In genomic region chr6:28981833-28982475, GRCh38 we compare ENCODE assay signal across 8 cellular contexts. TPM values are rescaled to one million over a fixed set of nuclear protein-coding genes. Genes with fewer than 3 reads are reported as not detected.
A peak's percentile ranks its signal among the peaks of the same experiment; 100 is the strongest.
DNase-seq lines count a peak whose midpoint lies in the region; ATAC-seq, FAIRE-seq and TF ChIP-seq lines count a peak whose summit lies in the region.

No MANE protein-coding gene starts in this region.

- peak overlapping the region; percentile 89 for H3K4me3 ChIP-seq in WI38 (ENCODE audit: low read depth, low read length)
- H3K4me3 ChIP-seq in bronchial epithelial cell (ENCODE audit: low read depth, low read length), result peak overlapping the region; percentile 74
- H3K4me3 ChIP-seq in small intestine (ENCODE audit: low read depth in 1 of 2, low read length in 2 of 2), result peak overlapping the region; percentile 32 to 53

- DNase-seq in GM04503 (ENCODE audit: low read depth) (peak; percentile 52), NCI-H2171 (lab: John Stamatoyannopoulos, UW) (peak; percentile 43), bronchial epithelial cell (ENCODE audit: low read depth) (peak; percentile 87), immature natural killer cell (peak; percentile 85 to 88 (median 86)), small intestine (peak; percentile 85)

- FAIRE-seq in bronchial epithelial cell (lab: Jason Lieb, UNC) (no peak), small intestine (lab: Jason Lieb, UNC) (no peak)

- 0% methylated on average over 23 of the region's 23 CpGs for WGBS in small intestine, 3 donors

- H3K4me3 Mint-ChIP-seq in immature natural killer cell, result peak overlapping the region; percentile 96 to 98 (median 97)

- TF ChIP-seq CTCF in WI38 (IDR thresholded peaks at IDR 0.05; ENCODE audit: low read depth, low read length) (no peak), bronchial epithelial cell (IDR thresholded peaks at IDR 0.05; ENCODE audit: insufficient read depth, low read length, severe bottlenecking) (no peak)

- H3K36me3 ChIP-seq in bronchial epithelial cell (ENCODE audit: control insufficient read depth, insufficient read depth, low read length), result no peaks in the 10 kb centered on the region
- H3K36me3 ChIP-seq in small intestine (ENCODE audit: control insufficient read depth in 2 of 2, insufficient read depth in 2 of 2, low read length in 2 of 2), result no peaks in the 10 kb centered on the region

- H3K4me1 ChIP-seq in small intestine (ENCODE audit: control insufficient read depth in 2 of 2, insufficient read depth in 1 of 2, low read depth in 1 of 2, low read length in 1 of 2), result no peaks in the 10 kb centered on the region

- H3K27ac ChIP-seq in small intestine (ENCODE audit: low read depth in 1 of 2, low read length in 1 of 2), result peak overlapping the region in 1 of 2 donors; percentile 86

- peaks cover 47 to 62% (median 48%) of the 10 kb centered on the region in 3 donors for H3K27me3 Mint-ChIP-seq in immature natural killer cell (ENCODE audit: low read depth in 3 of 3)

- ATAC-seq in HG02943 (IDR thresholded peaks at IDR 0.05; ENCODE audit: low read depth, unreplicated experiment) (peak; percentile 67), HG02981 (IDR thresholded peaks at IDR 0.05; ENCODE audit: unreplicated experiment) (no peak)

- peaks cover 0 to 7% (median 4%) of the 10 kb centered on the region in 6 donors for H3K9me3 Mint-ChIP-seq in immature natural killer cell

- H3K27ac Mint-ChIP-seq in immature natural killer cell, result peak overlapping the region; percentile 81 to 99 (median 91)

- H3K27me3 ChIP-seq in bronchial epithelial cell (ENCODE audit: control insufficient read depth, insufficient read depth, low read length) (no peaks in the 10 kb centered on the region), small intestine (ENCODE audit: control insufficient read depth in 2 of 2, insufficient read depth in 2 of 2, low read length in 2 of 2) (no peaks in the 10 kb centered on the region)

- H3K4me1 Mint-ChIP-seq in immature natural killer cell, result peaks cover 52 to 84% of the 10 kb centered on the region in 2 donors

- no peaks in the 10 kb centered on the region for H3K9me3 ChIP-seq in small intestine (ENCODE audit: control insufficient read depth, low read depth)

- H3K36me3 Mint-ChIP-seq in immature natural killer cell, result peaks cover 0 to 3% (median 0%) of the 10 kb centered on the region in 3 donors

RNA-seq across cellular contexts. Expression of gene ZNF311, which starts 23.2 kb away (rescaled TPM):
- 3.8 and 3.9 TPM in 2 replicates for total RNA-seq in bronchial epithelial cell
- polyA plus RNA-seq in immature natural killer cell (not detected), small intestine (1 to 10 TPM in 1 of 3 donors, under 1 TPM in 2; 0.27 to 1.1 (median 0.61) TPM)

RNA-seq across cellular contexts. Expression of gene TRIM27, which starts 58.2 kb away (rescaled TPM):
- 27.0 and 39.0 TPM in 2 replicates for total RNA-seq in bronchial epithelial cell
- 10 to 100 TPM; 30.2 to 51.1 (median 43.0) TPM for polyA plus RNA-seq in immature natural killer cell
- polyA plus RNA-seq in small intestine, result 10 to 100 TPM; 30.5 to 42.0 (median 31.3) TPM
